ENCODE assay signal across 1 cellular context in genomic region chr6:17957488-17957887, GRCh38.
TF ChIP-seq lines count a peak whose summit lies in the region.

No MANE protein-coding gene starts in this region.

TF ChIP-seq in K562, 482 proteins besides CTCF, POLR2A, EP300 and RAD21 (continued from another document):
- TF ChIP-seq, protein P1, sequence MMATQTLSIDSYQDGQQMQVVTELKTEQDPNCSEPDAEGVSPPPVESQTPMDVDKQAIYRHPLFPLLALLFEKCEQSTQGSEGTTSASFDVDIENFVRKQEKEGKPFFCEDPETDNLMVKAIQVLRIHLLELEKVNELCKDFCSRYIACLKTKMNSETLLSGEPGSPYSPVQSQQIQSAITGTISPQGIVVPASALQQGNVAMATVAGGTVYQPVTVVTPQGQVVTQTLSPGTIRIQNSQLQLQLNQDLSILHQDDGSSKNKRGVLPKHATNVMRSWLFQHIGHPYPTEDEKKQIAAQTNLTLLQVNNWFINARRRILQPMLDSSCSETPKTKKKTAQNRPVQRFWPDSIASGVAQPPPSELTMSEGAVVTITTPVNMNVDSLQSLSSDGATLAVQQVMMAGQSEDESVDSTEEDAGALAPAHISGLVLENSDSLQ (IDR thresholded peaks at IDR 0.05), result no peak
- TF ChIP-seq RBBP5 (IDR thresholded peaks at IDR 0.05; ENCODE audit: borderline replicate concordance, insufficient read depth, low read length, poor library complexity, severe bottlenecking) (no peak), POLR3A (IDR thresholded peaks at IDR 0.05; ENCODE audit: borderline replicate concordance, extremely low read depth, insufficient read depth, insufficient read length) (no peak), MEF2A (IDR thresholded peaks at IDR 0.05; ENCODE audit: control insufficient read depth, low read depth, low read length) (no peak), GTF2F1 (IDR thresholded peaks at IDR 0.05; ENCODE audit: low read depth, low read length) (no peak), FOXA1 (IDR thresholded peaks at IDR 0.05; ENCODE audit: borderline replicate concordance) (no peak), TFAP4 (CRISPR knock-in tag; IDR thresholded peaks at IDR 0.05; ENCODE audit: borderline replicate concordance) (peak; percentile 47; the same call in 1 of the 2 replicates), ZNF644 (tag; IDR thresholded peaks at IDR 0.05; ENCODE audit: low read depth) (no peak), BMI1 (IDR thresholded peaks at IDR 0.05; ENCODE audit: low read length) (no peak), PHF8 (IDR thresholded peaks at IDR 0.05; ENCODE audit: borderline replicate concordance, low read length) (no peak), VEZF1 (CRISPR knock-in tag; IDR thresholded peaks at IDR 0.05) (peak; percentile 61), MTF1 (CRISPR knock-in tag; IDR thresholded peaks at IDR 0.05; ENCODE audit: borderline replicate concordance) (no peak), TCF3 (CRISPR knock-in tag; IDR thresholded peaks at IDR 0.05) (peak; percentile 34; the same call in 1 of the 2 replicates), ARID1B (IDR thresholded peaks at IDR 0.05) (0 out of 2 replicates have a peak, but pooled peaks have one; percentile 11), U2AF2 (optimal IDR thresholded peaks at IDR 0.05; ENCODE audit: low read depth, low read length) (no peak), ETV6 (IDR thresholded peaks at IDR 0.05; ENCODE audit: borderline replicate concordance in 1 of 2, low read depth in 2 of 2, low read length in 1 of 2) (no peak), ETV6 (CRISPR knock-in tag; IDR thresholded peaks at IDR 0.05; ENCODE audit: borderline replicate concordance) (no peak), CBFA2T3 (IDR thresholded peaks at IDR 0.05) (peak; percentile 48)
- TF ChIP-seq, protein P2, sequence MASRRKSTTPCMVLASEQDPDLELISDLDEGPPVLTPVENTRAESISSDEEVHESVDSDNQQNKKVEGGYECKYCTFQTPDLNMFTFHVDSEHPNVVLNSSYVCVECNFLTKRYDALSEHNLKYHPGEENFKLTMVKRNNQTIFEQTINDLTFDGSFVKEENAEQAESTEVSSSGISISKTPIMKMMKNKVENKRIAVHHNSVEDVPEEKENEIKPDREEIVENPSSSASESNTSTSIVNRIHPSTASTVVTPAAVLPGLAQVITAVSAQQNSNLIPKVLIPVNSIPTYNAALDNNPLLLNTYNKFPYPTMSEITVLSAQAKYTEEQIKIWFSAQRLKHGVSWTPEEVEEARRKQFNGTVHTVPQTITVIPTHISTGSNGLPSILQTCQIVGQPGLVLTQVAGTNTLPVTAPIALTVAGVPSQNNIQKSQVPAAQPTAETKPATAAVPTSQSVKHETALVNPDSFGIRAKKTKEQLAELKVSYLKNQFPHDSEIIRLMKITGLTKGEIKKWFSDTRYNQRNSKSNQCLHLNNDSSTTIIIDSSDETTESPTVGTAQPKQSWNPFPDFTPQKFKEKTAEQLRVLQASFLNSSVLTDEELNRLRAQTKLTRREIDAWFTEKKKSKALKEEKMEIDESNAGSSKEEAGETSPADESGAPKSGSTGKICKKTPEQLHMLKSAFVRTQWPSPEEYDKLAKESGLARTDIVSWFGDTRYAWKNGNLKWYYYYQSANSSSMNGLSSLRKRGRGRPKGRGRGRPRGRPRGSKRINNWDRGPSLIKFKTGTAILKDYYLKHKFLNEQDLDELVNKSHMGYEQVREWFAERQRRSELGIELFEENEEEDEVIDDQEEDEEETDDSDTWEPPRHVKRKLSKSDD (conservative IDR thresholded peaks at IDR 0.05; ENCODE audit: low read length), result no peak
- TF ChIP-seq, protein P3, sequence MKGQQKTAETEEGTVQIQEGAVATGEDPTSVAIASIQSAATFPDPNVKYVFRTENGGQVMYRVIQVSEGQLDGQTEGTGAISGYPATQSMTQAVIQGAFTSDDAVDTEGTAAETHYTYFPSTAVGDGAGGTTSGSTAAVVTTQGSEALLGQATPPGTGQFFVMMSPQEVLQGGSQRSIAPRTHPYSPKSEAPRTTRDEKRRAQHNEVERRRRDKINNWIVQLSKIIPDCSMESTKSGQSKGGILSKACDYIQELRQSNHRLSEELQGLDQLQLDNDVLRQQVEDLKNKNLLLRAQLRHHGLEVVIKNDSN (CRISPR knock-in tag; IDR thresholded peaks at IDR 0.05), result no peak
TF ChIP-seq in K562: peak in this region for 7.
